In the genomic region with DNA sequence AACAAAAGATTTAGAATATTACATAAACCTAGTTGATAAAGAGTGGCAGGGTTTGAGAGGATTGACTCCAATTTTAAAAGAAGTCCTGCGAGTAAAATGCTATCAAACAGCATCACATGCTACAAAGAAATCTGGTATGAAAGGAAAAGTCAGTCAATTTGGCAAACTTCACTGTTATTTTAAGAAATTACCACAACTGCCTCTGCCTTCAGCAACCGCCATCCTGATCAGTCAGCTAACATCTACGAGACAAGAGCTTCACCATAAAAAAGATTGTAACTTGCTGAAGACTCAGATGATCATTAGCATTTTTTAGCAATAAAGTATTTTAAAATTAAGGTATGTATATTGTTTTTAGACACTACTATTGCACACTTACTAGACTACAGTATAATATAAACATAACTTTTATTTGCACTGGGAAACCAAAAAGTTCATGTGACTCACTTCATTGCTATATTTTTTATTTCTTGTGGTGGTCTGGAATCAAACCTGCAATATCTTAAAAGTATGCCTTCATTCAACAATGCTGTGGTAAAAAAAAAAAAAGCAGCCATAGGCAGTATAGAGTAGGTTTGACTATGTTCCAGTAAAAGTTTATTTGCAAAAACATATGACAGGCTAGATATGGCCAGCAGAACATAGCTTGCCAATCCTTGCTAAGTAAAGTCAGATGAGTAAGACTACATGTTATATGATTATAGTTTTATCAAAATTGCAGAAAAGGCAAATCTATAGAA, we compare ENCODE assay signal across 23 cellular contexts.
DNase-seq lines count a peak whose midpoint lies in the region; ATAC-seq and TF ChIP-seq lines count a peak whose summit lies in the region.
"Had no signal": no experiment of that assay in that cellular context is flagged by ENCODE, and none has a peak within 500 bp of the region (broad histone marks: within the 10 kb centered on the region; RNA-seq: fewer than 3 reads in every experiment).

No MANE protein-coding gene starts in this region.

- no peak overlapping the region for H2BK20ac ChIP-seq in IMR-90 (ENCODE audit: low read depth, low read length)

- H3K9me1 ChIP-seq in IMR-90 (ENCODE audit: insufficient read depth, low read length) = no peaks in the 10 kb centered on the region

- no peak overlapping the region for H3K4me3 Mint-ChIP-seq in activated naive CD4-positive, alpha-beta T cell treated with anti-CD3 and anti-CD28 coated beads, Interleukin-2, amount 50 U/mL, for 24 hours
- no peak overlapping the region for H3K4me3 Mint-ChIP-seq in stimulated activated effector memory CD8-positive, alpha-beta T cell treated with anti-CD3 and anti-CD28 coated beads, Interleukin-12 subunit alpha, Interleukin-12 subunit beta, amount 100 ng/mL, for 72 hours
- H3K4me3 Mint-ChIP-seq: neural crest cell had no signal

- DNase-seq in activated naive CD4-positive, alpha-beta T cell treated with anti-CD3 and anti-CD28 coated beads, Interleukin-2, amount 50 U/mL, for 16 hours = no peak
- DNase-seq in IMR-90 = peak; percentile 80
- peak; percentile 77 for DNase-seq in astrocyte of the spinal cord (ENCODE audit: low read depth, low spot score)
- DNase-seq in stimulated activated effector memory CD8-positive, alpha-beta T cell treated with anti-CD3 and anti-CD28 coated beads, Interleukin-12 subunit alpha, Interleukin-12 subunit beta, amount 100 ng/mL, for 72 hours (ENCODE audit: low spot score in 2 of 2) = no peak
- DNase-seq in prostate gland (ENCODE audit: low spot score) = no peak
- DNase-seq in left ventricle myocardium superior = no peak
- DNase-seq in stimulated activated naive CD4-positive, alpha-beta T cell treated with Interleukin-2 at 50 U/mL for 16 hours (lab: John Stamatoyannopoulos, UW) = no peak
- DNase-seq: effector CD8-positive, alpha-beta T cell; foreskin melanocyte; GM23248; heart right ventricle; Karpas-422; mammary epithelial cell; NCI-H1436; NCI-H345; NCI-H748 treated with DMSO at 0.1 percent for 48 hours; right cardiac atrium; spleen had no signal

- no peaks in the 10 kb centered on the region for H3K27me3 ChIP-seq in IMR-90 (ENCODE audit: control insufficient read depth, insufficient read depth, low read length)
- no peaks in the 10 kb centered on the region for H3K27me3 ChIP-seq in prostate gland (replicated peaks; ENCODE audit: insufficient read depth)
- H3K27me3 ChIP-seq: breast epithelium, heart right ventricle, spleen had no signal

- WGBS in IMR-90 (ENCODE audit: extremely low coverage in 2 of 2, insufficient read length in 1 of 2), 2 experiments = no CpG with 5 or more reads among the region's 3 CpGs
- WGBS in prostate gland = 94% methylated on average over 3 of the region's 3 CpGs

- peaks cover 3% of the 10 kb centered on the region; the same call in 1 of the 2 replicates for H3K36me3 ChIP-seq in IMR-90 (ENCODE audit: control insufficient read depth, insufficient read depth, low read length)
- no peaks in the 10 kb centered on the region for H3K36me3 ChIP-seq in prostate gland
- H3K36me3 ChIP-seq: breast epithelium had no signal

- no peak overlapping the region for H4K5ac ChIP-seq in IMR-90 (ENCODE audit: low read depth, low read length)

- H3K36me3 Mint-ChIP-seq in activated naive CD4-positive, alpha-beta T cell treated with anti-CD3 and anti-CD28 coated beads, Interleukin-2, amount 50 U/mL, for 24 hours = peaks cover 18% of the 10 kb centered on the region
- no peaks in the 10 kb centered on the region for H3K36me3 Mint-ChIP-seq in stimulated activated effector memory CD8-positive, alpha-beta T cell treated with anti-CD3 and anti-CD28 coated beads, Interleukin-12 subunit alpha, Interleukin-12 subunit beta, amount 100 ng/mL, for 72 hours

- TF ChIP-seq RAD21 in IMR-90 (IDR thresholded peaks at IDR 0.05; ENCODE audit: low read length) = no peak

- H2AK5ac ChIP-seq in IMR-90 (ENCODE audit: low read depth, low read length) = no peak overlapping the region

- no peak overlapping the region for H2BK5ac ChIP-seq in IMR-90 (ENCODE audit: low read depth, low read length, poor library complexity, severe bottlenecking)

- intact Hi-C loops in IMR-90 (cut with micrococcal nuclease) (no loop called here), prostate gland (cut with DNase I) (no loop called here), left ventricle myocardium superior (cut with micrococcal nuclease) (no loop called here)

- H2AFZ ChIP-seq in IMR-90 (replicated peaks; ENCODE audit: low read length, poor library complexity) = no peak overlapping the region
- H2AFZ ChIP-seq: GM23248 had no signal

- H3K9ac ChIP-seq in IMR-90 (ENCODE audit: low read depth, low read length) = no peak overlapping the region
- H3K9ac ChIP-seq: GM23248 had no signal

- H3K23ac ChIP-seq in IMR-90 (ENCODE audit: low read depth, low read length) = no peak overlapping the region

- no peak overlapping the region for H4K91ac ChIP-seq in IMR-90 (ENCODE audit: insufficient read depth, low read depth, low read length)

- dilution Hi-C loops in IMR-90 (cut with HindIII; ENCODE audit: low sequenced_read_pairs, unreplicated experiment) = no loop called here

- H3K4me2 ChIP-seq in IMR-90 (ENCODE audit: low read depth, low read length) = no peak overlapping the region

- H3K4ac ChIP-seq in IMR-90 (ENCODE audit: low read depth, low read length) = no peak overlapping the region

- H3K27me3 Mint-ChIP-seq in activated naive CD4-positive, alpha-beta T cell treated with anti-CD3 and anti-CD28 coated beads, Interleukin-2, amount 50 U/mL, for 24 hours = no peaks in the 10 kb centered on the region

- POLR2A ChIA-PET in IMR-90 (lab: Charles Lee; ENCODE audit: unreplicated experiment) = no interaction called here

- no peak overlapping the region for H3K18ac ChIP-seq in IMR-90 (ENCODE audit: low read depth, low read length)

- no peaks in the 10 kb centered on the region for H3K9me3 Mint-ChIP-seq in activated naive CD4-positive, alpha-beta T cell treated with anti-CD3 and anti-CD28 coated beads, Interleukin-2, amount 50 U/mL, for 24 hours
- H3K9me3 Mint-ChIP-seq in stimulated activated effector memory CD8-positive, alpha-beta T cell treated with anti-CD3 and anti-CD28 coated beads, Interleukin-12 subunit alpha, Interleukin-12 subunit beta, amount 100 ng/mL, for 72 hours = peaks cover 6% of the 10 kb centered on the region
- H3K9me3 Mint-ChIP-seq: neural crest cell had no signal

- in situ Hi-C loops in IMR-90 (cut with MboI; ENCODE audit: low sequenced_read_pairs) = no loop called here
- in situ Hi-C loops in astrocyte of the spinal cord (cut with HindIII; ENCODE audit: low sequenced_read_pairs) = no loop called here

- H2BK15ac ChIP-seq in IMR-90 (ENCODE audit: low read depth, low read length) = no peak overlapping the region

- H3K56ac ChIP-seq in IMR-90 (ENCODE audit: extremely low read depth, insufficient read depth, low read length) = no peak overlapping the region

- no peaks in the 10 kb centered on the region; a peak in 1 of 4 replicates for H3K79me1 ChIP-seq in IMR-90 (ENCODE audit: low read depth in 1 of 2, low read length in 2 of 2)

- H3K14ac ChIP-seq in IMR-90 (replicated peaks; ENCODE audit: low read depth, low read length) = no peak overlapping the region

- TF ChIP-seq CTCF in IMR-90 (conservative IDR thresholded peaks at IDR 0.05; ENCODE audit: low read depth, low read length) = no peak
- TF ChIP-seq CTCF in astrocyte of the spinal cord (IDR thresholded peaks at IDR 0.05; ENCODE audit: low read depth, low read length) = no peak
- no peak for TF ChIP-seq CTCF in prostate gland (IDR thresholded peaks at IDR 0.05)

- H4K8ac ChIP-seq in IMR-90 (ENCODE audit: low read depth in 2 of 2, low read length in 2 of 2) = no peak overlapping the region

- peaks cover 69% of the 10 kb centered on the region for H3K4me1 Mint-ChIP-seq in activated naive CD4-positive, alpha-beta T cell treated with anti-CD3 and anti-CD28 coated beads, Interleukin-2, amount 50 U/mL, for 24 hours
- H3K4me1 Mint-ChIP-seq in stimulated activated effector memory CD8-positive, alpha-beta T cell treated with anti-CD3 and anti-CD28 coated beads, Interleukin-12 subunit alpha, Interleukin-12 subunit beta, amount 100 ng/mL, for 72 hours = peaks cover 55% of the 10 kb centered on the region
- H3K4me1 Mint-ChIP-seq: neural crest cell had no signal

- H3K4me3 ChIP-seq in IMR-90 (ENCODE audit: insufficient read depth, low read depth, low read length) (no peak overlapping the region), astrocyte of the spinal cord (ENCODE audit: low read depth, low read length) (no peak overlapping the region), prostate gland (no peak overlapping the region)
- H3K4me3 ChIP-seq: breast epithelium, GM23248, heart right ventricle, spleen had no signal

- H3K4me1 ChIP-seq in IMR-90 (ENCODE audit: control insufficient read depth, insufficient read depth, low read length) (no peaks in the 10 kb centered on the region), prostate gland (replicated peaks) (no peaks in the 10 kb centered on the region)
- H3K4me1 ChIP-seq: breast epithelium, heart right ventricle had no signal

- no peak overlapping the region for H2AK9ac ChIP-seq in IMR-90 (replicated peaks; ENCODE audit: low read depth, low read length, poor library complexity)

- TF ChIP-seq POLR2A in IMR-90 (IDR thresholded peaks at IDR 0.05; ENCODE audit: low read depth, low read length) (no peak), prostate gland (IDR thresholded peaks at IDR 0.05) (no peak)

- peak overlapping the region; percentile 56 for H3K27ac Mint-ChIP-seq in activated naive CD4-positive, alpha-beta T cell treated with anti-CD3 and anti-CD28 coated beads, Interleukin-2, amount 50 U/mL, for 24 hours
- H3K27ac Mint-ChIP-seq in stimulated activated effector memory CD8-positive, alpha-beta T cell treated with anti-CD3 and anti-CD28 coated beads, Interleukin-12 subunit alpha, Interleukin-12 subunit beta, amount 100 ng/mL, for 72 hours = peak overlapping the region; percentile 78

- H3K27ac ChIP-seq in IMR-90 (ENCODE audit: insufficient read depth, low read length) (no peak overlapping the region), prostate gland (no peak overlapping the region)
- H3K27ac ChIP-seq: breast epithelium, C4-2B, epithelial cell of prostate, GM23248, heart right ventricle, spleen had no signal

- no peaks in the 10 kb centered on the region for H3K9me3 ChIP-seq in IMR-90 (ENCODE audit: control insufficient read depth, insufficient read depth, low read length)
- no peaks in the 10 kb centered on the region for H3K9me3 ChIP-seq in prostate gland
- H3K9me3 ChIP-seq: breast epithelium had no signal

- peak; percentile 68 for ATAC-seq in IMR-90 (ENCODE audit: low read depth)
- no peak for ATAC-seq in stimulated activated effector memory CD8-positive, alpha-beta T cell treated with anti-CD3 and anti-CD28 coated beads, Interleukin-12 subunit alpha, Interleukin-12 subunit beta, amount 100 ng/mL, for 72 hours
- ATAC-seq in left ventricle myocardium superior = no peak
- ATAC-seq: heart right ventricle, right cardiac atrium had no signal

- no TSS peak for BruUV-seq in IMR-90 (replicated peaks; lab: Mats Ljungman, UMichigan)

- CTCF ChIA-PET in IMR-90 (lab: Yijun Ruan, JAX) = interaction anchor here (0.6 kb wide), 1 partner anchor 329 kb away, joined by 3 read pairs; no protein-coding TSS in a partner anchor

- no peaks in the 10 kb centered on the region for H4K20me1 ChIP-seq in IMR-90 (ENCODE audit: insufficient read depth, low read length)

- no peak overlapping the region for H2BK120ac ChIP-seq in IMR-90 (ENCODE audit: low read depth, low read length)

TF ChIP-seq in IMR-90, 13 proteins besides CTCF, POLR2A, EP300 and RAD21 (continues in another document):
- no peak for TF ChIP-seq CHD1 (IDR thresholded peaks at IDR 0.05; ENCODE audit: low read depth, low read length)
- TF ChIP-seq CEBPB (IDR thresholded peaks at IDR 0.05; ENCODE audit: low read depth, low read length) = no peak

Comparison
In these comparisons a context has a peak if more than half of its experiments do, and no peak if none do; other contexts are left out.
1. DNase-seq: peak in IMR-90 (single experiment) and astrocyte of the spinal cord (single experiment); none in activated naive CD4-positive, alpha-beta T cell treated with anti-CD3 and anti-CD28 coated beads, Interleukin-2, amount 50 U/mL, for 16 hours (single experiment), stimulated activated effector memory CD8-positive, alpha-beta T cell treated with anti-CD3 and anti-CD28 coated beads, Interleukin-12 subunit alpha, Interleukin-12 subunit beta, amount 100 ng/mL, for 72 hours (0 of 2), prostate gland (single experiment), left ventricle myocardium superior (single experiment) and stimulated activated naive CD4-positive, alpha-beta T cell treated with Interleukin-2 at 50 U/mL for 16 hours (single experiment).